14 cellular contexts compared by ENCODE assay signal in the genomic region with DNA sequence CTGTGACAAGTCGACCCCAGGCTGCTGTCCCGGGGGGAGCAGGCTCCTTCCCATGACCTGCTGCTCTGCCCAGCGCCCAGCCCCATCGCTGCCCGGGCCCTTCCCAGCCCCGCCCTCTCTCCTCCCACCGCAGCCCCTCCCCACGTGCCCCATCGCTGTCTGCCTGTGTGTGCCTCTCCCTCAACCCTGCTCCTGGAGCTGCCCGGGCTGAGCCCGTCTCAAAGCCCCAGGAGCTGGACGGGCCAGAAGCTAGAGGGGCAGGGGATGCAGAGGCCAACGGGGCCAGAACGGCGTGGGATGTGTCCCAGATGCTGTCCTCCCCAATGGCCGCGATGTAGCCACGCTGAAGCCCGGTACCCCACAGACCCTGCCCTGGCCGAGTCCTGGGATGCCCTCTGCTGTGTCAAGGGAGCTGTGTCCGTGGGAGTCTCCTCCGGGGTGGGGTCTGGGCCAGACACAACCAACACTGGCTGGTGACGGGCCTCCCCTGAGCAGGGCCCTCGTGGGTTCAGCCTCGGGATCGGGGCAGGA.
"Had no signal": no experiment of that assay in that cellular context is flagged by ENCODE, and none has a peak within 500 bp of the region (broad histone marks: within the 10 kb centered on the region; RNA-seq: fewer than 3 reads in every experiment).

No MANE protein-coding gene starts in this region.

- H3K36me3 ChIP-seq: prostate gland, transverse colon had no signal

- H3K4me1 ChIP-seq: prostate gland had no signal

- H3K9me3 ChIP-seq: prostate gland had no signal

- H3K4me3 Mint-ChIP-seq: natural killer cell had no signal

- H3K4me3 ChIP-seq: heart right ventricle, mucosa of descending colon, prostate gland, transverse colon had no signal

- H3K27ac ChIP-seq: heart right ventricle, prostate gland, transverse colon had no signal

- H3K27me3 ChIP-seq: heart right ventricle, transverse colon had no signal

- DNase-seq: activated naive CD4-positive, alpha-beta T cell treated with Interleukin-2 at 50 U/mL for 16 hours; effector CD4-positive, alpha-beta T cell; foreskin melanocyte; heart right ventricle; kidney glomerular epithelial cell; mammary epithelial cell; occipital lobe; Right ventricle myocardium superior; stimulated activated CD4-positive, alpha-beta T cell treated with anti-CD3 and anti-CD28 coated beads, Interleukin-15, amount 100 ng/mL, for 24 hours; stimulated activated CD4-positive, alpha-beta T cell treated with anti-CD3 and anti-CD28 coated beads, Interleukin-4, amount 100 ng/mL, for 4 hours; transverse colon had no signal
